ENCODE assay signal across 12 cellular contexts in genomic region chr6:108690326-108691000, GRCh38.
A peak's percentile ranks its signal among the peaks of the same experiment; 100 is the strongest.
DNase-seq lines count a peak whose midpoint lies in the region; ATAC-seq and TF ChIP-seq lines count a peak whose summit lies in the region.
"Had no signal": no experiment of that assay in that cellular context is flagged by ENCODE, and none has a peak within 500 bp of the region (broad histone marks: within the 10 kb centered on the region; RNA-seq: fewer than 3 reads in every experiment).

No MANE protein-coding gene starts in this region.

- no peaks in the 10 kb centered on the region for H3K4me1 ChIP-seq in A673 (ENCODE audit: insufficient read depth, low read length, poor library complexity, severe bottlenecking)

- no peaks in the 10 kb centered on the region for H3K36me3 ChIP-seq in A673 (ENCODE audit: insufficient read depth, low read length, poor library complexity, severe bottlenecking)
- H3K36me3 ChIP-seq: colonic mucosa, pancreas had no signal

- no peaks in the 10 kb centered on the region for H3K9me3 ChIP-seq in A673 (ENCODE audit: low read depth, low read length, poor library complexity, severe bottlenecking)
- H3K9me3 ChIP-seq: colonic mucosa, pancreas had no signal

- BruUV-seq in A673 (replicated peaks; lab: Mats Ljungman, UMichigan) = no TSS peak

- POLR2A ChIA-PET in RWPE1 (lab: Yijun Ruan, JAX; ENCODE audit: low non-redundant PET) (no interaction called here), A673 (lab: Charles Lee; ENCODE audit: low non-redundant PET) (no interaction called here)

- intact Hi-C loops in A673 (cut with micrococcal nuclease; ENCODE audit: unreplicated experiment) = no loop called here

- CTCF ChIA-PET in RWPE1 (lab: Yijun Ruan, JAX) (interaction anchor here (0.7 kb wide), 1 partner anchor 90 kb away, joined by 3 read pairs; no protein-coding TSS in a partner anchor), A673 (lab: Charles Lee) (no interaction called here)

- no peaks in the 10 kb centered on the region for H3K9me3 Mint-ChIP-seq in HFFc6
- H3K9me3 Mint-ChIP-seq in stimulated activated memory B cell treated with anti-CD40 and anti-IgM and Interleukin-4, amounts not matched to agents 10 μg/mL and 1 μg/mL and 100 μg/mL, for 72 hours = no peaks in the 10 kb centered on the region
- H3K9me3 Mint-ChIP-seq: GM23338 had no signal

- no peak for TF ChIP-seq POLR2A in GM18505 (IDR thresholded peaks at IDR 0.05; ENCODE audit: borderline replicate concordance, extremely low read depth, insufficient read depth, insufficient read length)

- H3K27me3 ChIP-seq in A673 (replicated peaks; ENCODE audit: insufficient read depth, low read depth, low read length, poor library complexity) = no peaks in the 10 kb centered on the region
- H3K27me3 ChIP-seq: colonic mucosa, pancreas had no signal

- H3K27ac ChIP-seq in RWPE1 (peak overlapping the region; percentile 51), A673 (ENCODE audit: low read depth, low read length, poor library complexity, severe bottlenecking) (no peak overlapping the region)
- H3K27ac ChIP-seq: colonic mucosa had no signal

- no peak for ATAC-seq in stimulated activated memory B cell treated with anti-CD40 and anti-IgM and Interleukin-4, amounts not matched to agents 10 μg/mL and 1 μg/mL and 100 μg/mL, for 72 hours
- no peak for ATAC-seq in GM18505 (IDR thresholded peaks at IDR 0.05; ENCODE audit: unreplicated experiment)

- peak overlapping the region; percentile 10; the same call in 1 of the 2 replicates for H3K4me3 Mint-ChIP-seq in HFFc6
- H3K4me3 Mint-ChIP-seq in stimulated activated memory B cell treated with anti-CD40 and anti-IgM and Interleukin-4, amounts not matched to agents 10 μg/mL and 1 μg/mL and 100 μg/mL, for 72 hours = no peak overlapping the region
- H3K4me3 Mint-ChIP-seq: GM23338 had no signal

- H3K4me3 ChIP-seq in fibroblast of mammary gland (ENCODE audit: control insufficient read depth, low read depth, low read length) (no peak overlapping the region), A673 (ENCODE audit: low read depth, low read length, poor library complexity, severe bottlenecking) (no peak overlapping the region)
- H3K4me3 ChIP-seq: colonic mucosa, GM23338, pancreas had no signal

- TF ChIP-seq CTCF in HFFc6 (IDR thresholded peaks at IDR 0.05) (no peak), RWPE1 (conservative IDR thresholded peaks at IDR 0.05; ENCODE audit: low read depth) (no peak), fibroblast of mammary gland (conservative IDR thresholded peaks at IDR 0.05; ENCODE audit: control insufficient read depth, insufficient read depth, low read depth, low read length) (no peak), A673 (conservative IDR thresholded peaks at IDR 0.05; ENCODE audit: low read depth, low read length) (no peak)

- H3K27ac Mint-ChIP-seq in HFFc6 = peak overlapping the region; percentile 34; the same call in 1 of the 2 replicates
- H3K27ac Mint-ChIP-seq in stimulated activated memory B cell treated with anti-CD40 and anti-IgM and Interleukin-4, amounts not matched to agents 10 μg/mL and 1 μg/mL and 100 μg/mL, for 72 hours = peak overlapping the region; percentile 38
- H3K27ac Mint-ChIP-seq: GM23338 had no signal

- H3K4me1 Mint-ChIP-seq in HFFc6 (ENCODE audit: low read depth) = peaks cover 56% of the 10 kb centered on the region
- peaks cover 10% of the 10 kb centered on the region for H3K4me1 Mint-ChIP-seq in stimulated activated memory B cell treated with anti-CD40 and anti-IgM and Interleukin-4, amounts not matched to agents 10 μg/mL and 1 μg/mL and 100 μg/mL, for 72 hours

- H3K36me3 Mint-ChIP-seq in HFFc6 (ENCODE audit: low read depth) = peaks cover 23% of the 10 kb centered on the region
- H3K36me3 Mint-ChIP-seq in stimulated activated memory B cell treated with anti-CD40 and anti-IgM and Interleukin-4, amounts not matched to agents 10 μg/mL and 1 μg/mL and 100 μg/mL, for 72 hours = peaks cover 20% of the 10 kb centered on the region

- peaks cover 4% of the 10 kb centered on the region; the same call in 1 of the 2 replicates for H3K27me3 Mint-ChIP-seq in HFFc6 (ENCODE audit: insufficient read depth)
- no peaks in the 10 kb centered on the region for H3K27me3 Mint-ChIP-seq in stimulated activated memory B cell treated with anti-CD40 and anti-IgM and Interleukin-4, amounts not matched to agents 10 μg/mL and 1 μg/mL and 100 μg/mL, for 72 hours

- DNase-seq in HFFc6 (peak; percentile 48), RWPE1 (ENCODE audit: low spot score) (peak; percentile 34), fibroblast of mammary gland (ENCODE audit: low read depth) (peak; percentile 84), A673 (ENCODE audit: low spot score) (no peak), occipital lobe (lab: John Stamatoyannopoulos, UW) (no peak)
- DNase-seq: activated CD4-positive, alpha-beta T cell treated with anti-CD3 and anti-CD28 coated beads, Interleukin-2, amount 50 U/mL, for 4 hours; colonic mucosa; pancreas; T-helper 2 cell had no signal

Comparison
In these comparisons a context has a peak if more than half of its experiments do, and no peak if none do; other contexts are left out.
1. DNase-seq: peak in HFFc6 (single experiment), RWPE1 (single experiment) and fibroblast of mammary gland (single experiment); none in A673 (single experiment) and occipital lobe (single experiment).